In the genomic region with DNA sequence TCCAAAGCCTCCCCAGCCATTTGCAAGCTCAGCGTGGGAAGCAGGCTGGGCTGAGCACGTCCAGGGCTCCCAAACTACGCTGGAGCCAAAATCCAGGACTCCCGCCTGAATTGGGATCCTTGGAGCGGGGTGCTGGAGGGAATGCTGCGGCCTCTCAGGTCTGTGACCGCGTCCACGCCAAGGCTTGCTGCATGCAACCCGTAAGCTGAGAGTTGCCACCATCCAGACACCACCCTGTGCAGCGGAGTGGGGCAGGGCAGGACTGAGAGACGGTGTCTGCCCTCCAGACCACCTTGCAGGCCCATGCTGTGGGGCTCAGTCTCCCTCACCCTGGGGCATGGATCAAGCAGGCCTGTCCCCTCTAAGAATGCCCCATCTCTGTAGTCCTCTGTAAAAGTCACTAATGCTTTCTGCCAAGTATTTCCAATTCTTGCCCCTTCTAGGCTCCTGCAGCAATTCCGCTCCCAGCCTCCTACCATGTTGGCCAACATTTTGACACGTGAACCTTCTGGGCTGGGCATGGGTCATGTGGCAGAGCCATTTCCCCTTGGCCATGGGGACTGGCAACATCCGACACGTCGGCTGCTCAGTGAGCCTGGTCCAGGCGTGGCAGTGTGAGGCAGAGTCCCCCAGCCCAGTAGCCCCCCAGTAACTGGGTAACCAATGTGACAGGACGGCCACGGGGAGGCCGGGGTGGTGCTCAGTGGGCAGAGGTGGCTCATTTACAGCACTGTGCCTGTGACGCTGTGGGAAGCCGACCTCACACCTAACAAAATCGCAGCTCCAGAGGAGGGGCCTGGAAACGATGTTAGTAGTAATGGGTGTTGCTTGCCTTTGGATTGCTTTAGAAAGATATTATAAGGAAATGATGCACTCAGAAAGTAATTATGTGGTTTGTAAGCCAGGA, we compare ENCODE assay signal across 1 cellular context.
TF ChIP-seq lines count a peak whose summit lies in the region.

No MANE protein-coding gene starts in this region.

TF ChIP-seq in HEK293, 187 proteins besides CTCF, POLR2A, EP300 and RAD21 (continued from another document):
- TF ChIP-seq ZNF140 (tag by site-specific recombination; IDR thresholded peaks at IDR 0.05) = peak; percentile 100
